Comparison of ENCODE assay signal across 9 cellular contexts in genomic region chr3:151305081-151305777, GRCh38. TPM values are rescaled to one million over a fixed set of nuclear protein-coding genes. Genes with fewer than 3 reads are reported as not detected.
DNase-seq lines count a peak whose midpoint lies in the region; ATAC-seq and TF ChIP-seq lines count a peak whose summit lies in the region.
"Had no signal": no experiment of that assay in that cellular context is flagged by ENCODE, and none has a peak within 500 bp of the region (broad histone marks: within the 10 kb centered on the region; RNA-seq: fewer than 3 reads in every experiment).

No MANE protein-coding gene starts in this region.

- H3K4me2 ChIP-seq in DND-41 (ENCODE audit: insufficient read depth, low read length), result no peak overlapping the region

- no peak for TF ChIP-seq CTCF in DND-41 (IDR thresholded peaks at IDR 0.05; ENCODE audit: borderline replicate concordance, extremely low read depth, low read length, poor library complexity, severe bottlenecking)
- TF ChIP-seq CTCF in mesothelial cell of epicardium (IDR thresholded peaks at IDR 0.05; ENCODE audit: unreplicated experiment), result no peak

- H3K27me3 Mint-ChIP-seq in mesothelial cell of epicardium (ENCODE audit: low read depth), result no peaks in the 10 kb centered on the region

- H3K79me2 ChIP-seq in DND-41 (ENCODE audit: insufficient read depth, low read length), result no peaks in the 10 kb centered on the region

- H3K4me1 Mint-ChIP-seq in mesothelial cell of epicardium, result peaks cover 35% of the 10 kb centered on the region

- no peak overlapping the region for H2AFZ ChIP-seq in DND-41 (ENCODE audit: low read depth, low read length)

- H3K9me3 Mint-ChIP-seq in mesothelial cell of epicardium, result no peaks in the 10 kb centered on the region

- no peak overlapping the region for H3K4me3 ChIP-seq in DND-41 (ENCODE audit: low read depth in 1 of 2, low read length in 2 of 2)

- no peak for DNase-seq in DND-41
- DNase-seq in NCI-H460 (ENCODE audit: extremely low read depth, low read depth), result peak; percentile 40
- peak; percentile 13 for DNase-seq in cerebellum (ENCODE audit: low spot score)
- peak; percentile 40 to 64 for DNase-seq in mesothelial cell of epicardium (ENCODE audit: low spot score in 2 of 2, unreplicated experiment in 2 of 2)
- no peak for DNase-seq in effector CD8-positive, alpha-beta T cell (lab: John Stamatoyannopoulos, UW)

- H3K4me1 ChIP-seq in DND-41 (ENCODE audit: insufficient read depth, low read length), result no peaks in the 10 kb centered on the region

- H3K27ac ChIP-seq in DND-41 (ENCODE audit: low read length), result no peak overlapping the region

- H3K36me3 ChIP-seq in DND-41 (ENCODE audit: insufficient read depth, low read length), result no peaks in the 10 kb centered on the region

- no peak overlapping the region for H3K9ac ChIP-seq in DND-41 (ENCODE audit: low read depth, low read length)

- no peaks in the 10 kb centered on the region for H3K36me3 Mint-ChIP-seq in mesothelial cell of epicardium

- peak; percentile 29; the same call in 1 of the 3 replicates for ATAC-seq in DND-41 (ENCODE audit: insufficient read depth, low read depth)
- no peak for ATAC-seq in HG03521 (IDR thresholded peaks at IDR 0.05; ENCODE audit: unreplicated experiment)
- ATAC-seq in HG03196 (IDR thresholded peaks at IDR 0.05; ENCODE audit: unreplicated experiment), result no peak
- ATAC-seq in HG03439 (IDR thresholded peaks at IDR 0.05; ENCODE audit: unreplicated experiment), result no peak

- no peaks in the 10 kb centered on the region for H3K27me3 ChIP-seq in DND-41 (ENCODE audit: insufficient read depth, low read length, poor library complexity)

- H4K20me1 ChIP-seq in DND-41 (ENCODE audit: insufficient read depth, low read length), result no peaks in the 10 kb centered on the region

- H3K9me3 ChIP-seq in DND-41 (ENCODE audit: insufficient read depth, low read length, severe bottlenecking), result no peaks in the 10 kb centered on the region

- H3K27ac Mint-ChIP-seq in mesothelial cell of epicardium, result peak overlapping the region; percentile 98

- no peak overlapping the region for H3K4me3 Mint-ChIP-seq in mesothelial cell of epicardium

RNA-seq across cellular contexts. Expression of gene GPR87, which starts 11.4 kb away (rescaled TPM):
- not detected in 2 replicates for total RNA-seq in NCI-H460 (2014; rRNA removed; shearing (Covaris generic))
- not detected in 2 replicates for polyA plus RNA-seq in NCI-H460 (2014; cell fraction: nucleus; rRNA removed)
- total RNA-seq in cerebellum (not detected), mesothelial cell of epicardium (2.9 to 3.3 TPM (median 3.2 TPM) in 3 replicates)
- total RNA-seq: endothelial cell of umbilical vein had no signal
- polyA plus RNA-seq: endothelial cell of umbilical vein had no signal

RNA-seq across cellular contexts. Expression of gene P2RY13, which starts 24.1 kb away (rescaled TPM):
- total RNA-seq in NCI-H460 (2014; rRNA removed; shearing (Covaris generic)), result not detected in 2 replicates
- not detected in 2 replicates for polyA plus RNA-seq in NCI-H460 (2014; cell fraction: nucleus; rRNA removed)
- total RNA-seq in cerebellum, result 1.7 TPM
- not detected in 3 replicates for total RNA-seq in mesothelial cell of epicardium
- total RNA-seq: endothelial cell of umbilical vein had no signal
- polyA plus RNA-seq: endothelial cell of umbilical vein had no signal

RNA-seq across cellular contexts. Expression of gene P2RY14, which starts 26.9 kb away (rescaled TPM):
- total RNA-seq in NCI-H460 (2014; rRNA removed; shearing (Covaris generic)), result not detected in 2 replicates
- not detected in 2 replicates for polyA plus RNA-seq in NCI-H460 (2014; cell fraction: nucleus; rRNA removed)
- total RNA-seq in cerebellum (0.91 TPM), mesothelial cell of epicardium (0.11 TPM in 1 of 3 replicates, not detected in the others)
- total RNA-seq: endothelial cell of umbilical vein had no signal
- polyA plus RNA-seq: endothelial cell of umbilical vein had no signal

Comparison
In these comparisons a context has a peak if more than half of its experiments do, and no peak if none do; other contexts are left out.
1. DNase-seq: peak in NCI-H460 (single experiment), cerebellum (single experiment) and mesothelial cell of epicardium (2 of 2); none in DND-41 (single experiment) and effector CD8-positive, alpha-beta T cell (single experiment).